In the genomic region with DNA sequence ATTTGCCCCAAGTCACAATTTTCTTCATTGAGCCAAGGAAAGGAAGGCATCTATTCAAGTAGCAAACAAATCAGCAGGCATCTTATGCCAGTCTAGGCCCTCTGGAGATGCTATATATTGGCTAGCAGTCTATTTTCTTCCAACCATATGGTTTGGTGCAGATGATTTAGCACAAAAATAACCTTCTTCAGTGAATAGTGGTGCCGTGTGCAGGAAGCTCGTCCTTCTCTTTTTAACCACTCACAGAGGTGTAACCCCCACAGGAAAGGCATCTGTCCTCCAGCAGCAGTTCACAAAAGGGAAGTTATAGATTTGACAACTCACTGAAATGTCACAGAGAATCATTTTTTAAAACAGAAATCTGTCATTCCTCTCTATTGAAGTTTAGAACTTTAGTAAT, we compare ENCODE assay signal across 18 cellular contexts.
DNase-seq lines count a peak whose midpoint lies in the region; ATAC-seq and TF ChIP-seq lines count a peak whose summit lies in the region.
"Had no signal": no experiment of that assay in that cellular context is flagged by ENCODE, and none has a peak within 500 bp of the region (broad histone marks: within the 10 kb centered on the region; RNA-seq: fewer than 3 reads in every experiment).

No MANE protein-coding gene starts in this region.

- WGBS in smooth muscle cell (ENCODE audit: low lambda C conversion rate), result 90% methylated on average over 2 of the region's 2 CpGs
- WGBS in testis, 2 donors, result 71 to 79% methylated on average over 2 of the region's 2 CpGs

- H2AFZ ChIP-seq in smooth muscle cell (ENCODE audit: low read depth), result no peak overlapping the region

- H3K27me3 ChIP-seq in smooth muscle cell (ENCODE audit: low read depth) (no peaks in the 10 kb centered on the region), testis (no peaks in the 10 kb centered on the region)
- H3K27me3 ChIP-seq: upper lobe of right lung had no signal

- H4K20me1 ChIP-seq in smooth muscle cell (ENCODE audit: low read depth), result no peaks in the 10 kb centered on the region

- DNase-seq in NCI-H2227 treated with DMSO at 0.1 percent for 48 hours (lab: John Stamatoyannopoulos, UW) (peak; percentile 45), NCI-H2227 (lab: John Stamatoyannopoulos, UW; ENCODE audit: unreplicated experiment) (no peak), NOMO-1 (lab: John Stamatoyannopoulos, UW; ENCODE audit: unreplicated experiment in 2 of 2) (peak; percentile 80 to 94), T-helper 9 cell (no peak), mesenteric fat pad (ENCODE audit: low spot score) (no peak), smooth muscle cell (lab: John Stamatoyannopoulos, UW; ENCODE audit: unreplicated experiment) (no peak), testis (no peak)
- DNase-seq: activated CD4-positive, alpha-beta T cell treated with anti-CD3 and anti-CD28 coated beads for 1 hour; activated naive CD8-positive, alpha-beta T cell treated with anti-CD3 and anti-CD28 coated beads for 36 hours; CD8-positive, alpha-beta T cell; HFFc6; mammary epithelial cell; NCI-H1417; NCI-H510A treated with DMSO at 0.1 percent for 48 hours; upper lobe of right lung had no signal

- H3K4me1 ChIP-seq in smooth muscle cell (ENCODE audit: low read depth) (no peaks in the 10 kb centered on the region), testis (no peaks in the 10 kb centered on the region)
- H3K4me1 ChIP-seq: upper lobe of right lung had no signal

- H3K9me3 ChIP-seq in smooth muscle cell (replicated peaks; ENCODE audit: low read depth) (no peaks in the 10 kb centered on the region), testis (no peaks in the 10 kb centered on the region)
- H3K9me3 ChIP-seq: upper lobe of right lung had no signal

- H3K9ac ChIP-seq in smooth muscle cell (ENCODE audit: low read depth), result no peak overlapping the region

- no peak for TF ChIP-seq POLR2A in testis (IDR thresholded peaks at IDR 0.05)

- H3K27ac ChIP-seq in smooth muscle cell (ENCODE audit: low read depth) (no peak overlapping the region), testis (no peak overlapping the region)
- H3K27ac ChIP-seq: upper lobe of right lung had no signal

- H3F3A ChIP-seq in smooth muscle cell (ENCODE audit: low read depth), result no peaks in the 10 kb centered on the region

- H3K4me3 ChIP-seq in smooth muscle cell (no peak overlapping the region), testis (no peak overlapping the region)
- H3K4me3 ChIP-seq: upper lobe of right lung had no signal

- peak; percentile 43 for ATAC-seq in HG02973 (IDR thresholded peaks at IDR 0.05; ENCODE audit: unreplicated experiment)
- ATAC-seq: CD8-positive, alpha-beta T cell; HepG2; stimulated activated effector memory CD8-positive, alpha-beta T cell treated with anti-CD3 and anti-CD28 coated beads, Interleukin-12 subunit alpha, Interleukin-12 subunit beta, amount 100 ng/mL, for 72 hours; upper lobe of right lung had no signal

- H3K36me3 ChIP-seq in smooth muscle cell (ENCODE audit: low read depth) (no peaks in the 10 kb centered on the region), testis (ENCODE audit: low read depth, missing control alignments) (no peaks in the 10 kb centered on the region)
- H3K36me3 ChIP-seq: upper lobe of right lung had no signal

- TF ChIP-seq CTCF in smooth muscle cell (IDR thresholded peaks at IDR 0.05; ENCODE audit: borderline replicate concordance, insufficient read depth, poor library complexity, severe bottlenecking) (no peak), testis (IDR thresholded peaks at IDR 0.05) (no peak)

- no peak overlapping the region for H3K4me2 ChIP-seq in smooth muscle cell

- H3K79me2 ChIP-seq in smooth muscle cell (ENCODE audit: low read depth), result no peaks in the 10 kb centered on the region

- intact Hi-C loops in testis (cut with DNase I; ENCODE audit: low total_unique reads), result no loop called here

Comparison
In these comparisons a context has a peak if more than half of its experiments do, and no peak if none do; other contexts are left out.
1. DNase-seq: peak in NCI-H2227 treated with DMSO at 0.1 percent for 48 hours (single experiment) and NOMO-1 (2 of 2); none in NCI-H2227 (single experiment), T-helper 9 cell (single experiment), mesenteric fat pad (single experiment), smooth muscle cell (single experiment) and testis (single experiment).